ENCODE assay signal across 22 cellular contexts in the genomic region with DNA sequence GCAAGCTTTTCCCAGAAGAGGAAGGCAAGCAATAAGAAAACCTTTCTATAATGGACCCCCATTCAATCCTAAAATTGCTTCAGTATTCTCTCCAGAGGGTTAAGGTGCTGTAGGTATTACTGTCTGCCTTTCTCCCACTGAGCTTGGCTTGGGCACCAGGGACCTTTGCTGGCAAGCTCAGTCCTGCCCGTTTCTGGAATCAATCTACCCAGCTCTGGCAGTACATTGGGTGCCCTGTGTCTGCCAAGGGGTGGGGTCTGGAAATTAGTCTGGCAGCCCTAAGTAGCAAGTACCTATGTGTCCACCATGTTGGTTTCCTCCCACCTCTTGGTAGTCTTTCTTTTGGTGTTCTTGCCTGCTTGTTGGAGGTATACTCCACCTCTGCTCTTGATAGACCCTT.
"Had no signal": no experiment of that assay in that cellular context is flagged by ENCODE, and none has a peak within 500 bp of the region (broad histone marks: within the 10 kb centered on the region; RNA-seq: fewer than 3 reads in every experiment).

No MANE protein-coding gene starts in this region.

- H3K9me3 ChIP-seq: SJCRH30 had no signal

- H3K27me3 ChIP-seq: SJCRH30 had no signal

- H3K36me3 ChIP-seq: SJCRH30 had no signal

- ATAC-seq: HepG2, SK-N-SH treated with all-trans-retinoic acid at 6 μM for 48 hours had no signal

- H3K4me1 ChIP-seq: SJCRH30 had no signal

- FAIRE-seq: HepG2, RCC 7860 had no signal

- H3K27ac ChIP-seq: SJCRH30 had no signal

- H3K4me3 ChIP-seq: SJCRH30 had no signal

- DNase-seq: IMR-90, Karpas-422, KG1, MM.1S, NCI-H1092 treated with DMSO at 0.1 percent for 48 hours, NCI-H1436, NCI-H187, NCI-H2029, NCI-H2081 treated with DMSO at 0.1 percent for 48 hours, NCI-H2171, NCI-H226, NCI-H446, NCI-H510A, NCI-H524 treated with DMSO at 0.1 percent for 48 hours, NCI-H69, NCI-H774, RPMI8226, SHP77 treated with DMSO at 0.1 percent for 48 hours, SJCRH30 had no signal
